1 cellular context compared by ENCODE assay signal in the genomic region with DNA sequence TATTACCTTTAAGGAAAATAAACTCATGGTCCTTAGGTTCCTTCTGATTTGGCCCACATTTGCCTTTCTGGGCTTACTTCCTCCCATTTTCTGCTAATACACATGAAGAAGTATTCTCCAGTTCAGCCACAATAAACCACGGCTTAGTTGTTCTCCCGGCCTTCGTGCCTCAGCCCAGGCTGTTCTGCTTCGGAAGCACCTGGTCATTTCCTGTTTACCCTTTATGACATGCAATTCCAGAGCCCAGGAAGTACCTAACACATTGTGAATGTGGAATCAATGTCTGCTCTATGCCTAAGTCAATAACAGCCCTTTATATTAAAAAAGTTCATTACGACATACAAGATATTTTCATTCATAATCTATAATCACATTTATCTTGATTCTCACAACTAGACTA. TPM values are rescaled to one million over a fixed set of nuclear protein-coding genes. Genes with fewer than 3 reads are reported as not detected.
"Had no signal": no experiment of that assay in that cellular context is flagged by ENCODE, and none has a peak within 500 bp of the region (broad histone marks: within the 10 kb centered on the region; RNA-seq: fewer than 3 reads in every experiment).

No MANE protein-coding gene starts in this region.

RNA-seq across cellular contexts. Expression of a gene that starts 3.9 kb away (rescaled TPM):
- total RNA-seq: skeletal muscle tissue had no signal
